ENCODE assay signal across 16 cellular contexts in the genomic region with DNA sequence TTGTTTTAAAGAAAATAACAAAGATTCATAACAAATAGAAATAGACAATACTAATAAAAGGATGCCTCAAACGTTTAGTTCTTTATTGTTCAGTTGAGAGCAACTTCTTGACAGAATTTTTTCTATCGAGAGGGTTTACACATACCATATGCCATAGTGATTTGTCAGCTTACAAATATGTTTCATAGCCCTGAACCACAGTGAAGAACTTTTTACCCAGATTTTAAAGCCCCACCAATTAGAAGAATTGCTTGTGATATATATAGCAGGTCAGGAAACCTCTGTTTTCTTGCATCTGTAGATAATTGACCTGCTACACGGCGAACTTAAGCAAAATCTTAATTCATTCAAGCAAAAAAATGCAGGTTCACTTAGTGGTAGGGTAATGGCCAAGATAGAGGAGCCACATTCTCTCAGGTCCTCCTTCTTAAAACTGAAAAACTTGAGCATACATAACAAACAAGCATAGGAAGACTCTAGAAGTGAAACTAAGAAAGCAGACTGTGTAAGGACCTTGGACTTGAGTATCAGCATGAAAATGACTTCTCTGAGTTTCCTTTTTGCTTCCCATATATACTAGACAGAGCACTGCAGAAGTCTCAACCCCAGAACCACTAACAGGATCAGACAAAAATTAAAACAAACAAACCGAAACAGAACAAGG. TPM values are rescaled to one million over a fixed set of nuclear protein-coding genes. Genes with fewer than 3 reads are reported as not detected.
DNase-seq lines count a peak whose midpoint lies in the region; ATAC-seq, FAIRE-seq and TF ChIP-seq lines count a peak whose summit lies in the region.
"Had no signal": no experiment of that assay in that cellular context is flagged by ENCODE, and none has a peak within 500 bp of the region (broad histone marks: within the 10 kb centered on the region; RNA-seq: fewer than 3 reads in every experiment).

No MANE protein-coding gene starts in this region.

- H3K9me3 Mint-ChIP-seq in T-cell = no peaks in the 10 kb centered on the region
- H3K9me3 Mint-ChIP-seq: activated T-cell treated with anti-CD3 and anti-CD28 coated beads, Interleukin-2, amount 50 U/mL, for 72 hours had no signal

- H3K79me2 ChIP-seq in H1 (ENCODE audit: control insufficient read depth in 1 of 2, insufficient read depth in 2 of 2, low read length in 2 of 2) (no peaks in the 10 kb centered on the region), mesendoderm (ENCODE audit: control insufficient read depth, insufficient read depth, low read length) (no peaks in the 10 kb centered on the region)

- H3K36me3 ChIP-seq in H1 (ENCODE audit: control insufficient read depth in 2 of 4, insufficient read depth in 4 of 4, low read length in 3 of 4) (no peaks in the 10 kb centered on the region), mesendoderm (ENCODE audit: control insufficient read depth, insufficient read depth, low read length) (no peaks in the 10 kb centered on the region)
- H3K36me3 ChIP-seq: right lobe of liver had no signal

- no peaks in the 10 kb centered on the region for H3K36me3 Mint-ChIP-seq in T-cell

- no peak for TF ChIP-seq RAD21 in H1 (IDR thresholded peaks at IDR 0.05 in 1 of 2, conservative IDR thresholded peaks at IDR 0.05 in 1 of 2; ENCODE audit: low read depth in 2 of 2, low read length in 2 of 2)

- TF ChIP-seq CTCF in H1 (IDR thresholded peaks at IDR 0.05; ENCODE audit: control extremely low read depth in 1 of 3, insufficient read depth in 1 of 3, low read depth in 1 of 3, low read length in 3 of 3) = no peak

- H3K14ac ChIP-seq in H1 (ENCODE audit: insufficient read length) = no peak overlapping the region

- H3K27me3 ChIP-seq in H1 (replicated peaks in 1 of 4; ENCODE audit: control insufficient read depth in 3 of 4, extremely low read depth in 1 of 4, insufficient read depth in 3 of 4, low read length in 3 of 4) (no peaks in the 10 kb centered on the region), mesendoderm (ENCODE audit: insufficient read depth, low read length, poor library complexity) (no peaks in the 10 kb centered on the region)
- H3K27me3 ChIP-seq: right lobe of liver had no signal

- POLR2A ChIA-PET in H1 (lab: Charles Lee; ENCODE audit: partially characterized antibody) (no interaction called here), T-cell (lab: Charles Lee) (no interaction called here)

- H2BK15ac ChIP-seq in H1 (ENCODE audit: low read length) (no peak overlapping the region), mesendoderm (replicated peaks; ENCODE audit: low read depth) (no peak overlapping the region)

- TF ChIP-seq POLR2A in H1 (IDR thresholded peaks at IDR 0.05; ENCODE audit: control extremely low read depth in 1 of 2, low read depth in 2 of 2, low read length in 2 of 2) = no peak

- H2AFZ ChIP-seq in H1 (ENCODE audit: low read length) = peak overlapping the region; percentile 59; the same call in 1 of the 2 replicates

- H3K4me3 ChIP-seq in H1 (ENCODE audit: extremely low read depth in 1 of 4, insufficient read depth in 2 of 4, low read depth in 3 of 4, low read length in 4 of 4) = no peak overlapping the region
- no peak overlapping the region for H3K4me3 ChIP-seq in mesendoderm (ENCODE audit: low read length)
- H3K4me3 ChIP-seq: right lobe of liver had no signal

- H2BK120ac ChIP-seq in H1 (replicated peaks; ENCODE audit: low read depth, low read length) (no peak overlapping the region), mesendoderm (ENCODE audit: low read depth, low read length) (no peak overlapping the region)

- no peak overlapping the region for H3K56ac ChIP-seq in H1 (replicated peaks; ENCODE audit: insufficient read length, low read depth, low read length)
- no peak overlapping the region for H3K56ac ChIP-seq in mesendoderm (ENCODE audit: low read length)

- ATAC-seq in GM19035 (IDR thresholded peaks at IDR 0.05; ENCODE audit: unreplicated experiment) (peak; percentile 94), HG02571 (IDR thresholded peaks at IDR 0.05; ENCODE audit: unreplicated experiment) (peak; percentile 97), HG03432 (IDR thresholded peaks at IDR 0.05; ENCODE audit: unreplicated experiment) (peak; percentile 95), T-cell (replicated peaks in 1 of 4) (no peak)
- ATAC-seq: activated T-cell treated with anti-CD3 and anti-CD28 coated beads, Interleukin-2, amount 50 U/mL, for 72 hours; right lobe of liver had no signal

- no peaks in the 10 kb centered on the region for H3K27me3 Mint-ChIP-seq in T-cell

- no peaks in the 10 kb centered on the region for H3K79me1 ChIP-seq in H1 (ENCODE audit: low read depth, low read length)
- H3K79me1 ChIP-seq in mesendoderm (ENCODE audit: low read length) = no peaks in the 10 kb centered on the region

- H3K27ac ChIP-seq in H1 (ENCODE audit: low read depth, low read length) = no peak overlapping the region
- no peak overlapping the region for H3K27ac ChIP-seq in mesendoderm (ENCODE audit: low read depth, low read length)
- H3K27ac ChIP-seq: right lobe of liver had no signal

- no peak overlapping the region for H4K8ac ChIP-seq in H1 (ENCODE audit: extremely low read depth, insufficient read depth, low read length)
- H4K8ac ChIP-seq in mesendoderm (ENCODE audit: low read depth, low read length) = no peak overlapping the region

- no peak for FAIRE-seq in H1 (lab: Jason Lieb, UNC)
- FAIRE-seq: frontal cortex, G401.6 had no signal

- no peak for DNase-seq in H1 (ENCODE audit: low read depth in 1 of 2, low spot score in 2 of 2)
- DNase-seq in DMS79 treated with DMSO at 0.1 percent for 48 hours (lab: John Stamatoyannopoulos, UW) = no peak
- no peak for DNase-seq in HuH-7.5 (ENCODE audit: low spot score)
- no peak for DNase-seq in mesendoderm
- no peak for DNase-seq in T-cell
- DNase-seq: activated T-cell treated with anti-CD3 and anti-CD28 coated beads, Interleukin-2, amount 50 U/mL, for 72 hours; central memory CD4-positive, alpha-beta T cell; mammary epithelial cell; NCI-H510A; right lobe of liver; stimulated activated CD8-positive, alpha-beta memory T cell treated with anti-CD3 and anti-CD28 coated beads, Interleukin-4, amount 100 ng/mL, for 48 hours had no signal

- H4K5ac ChIP-seq in H1 (ENCODE audit: insufficient read length, low read depth, low read length) (no peak overlapping the region), mesendoderm (ENCODE audit: low read length) (no peak overlapping the region)

- no peak overlapping the region for H3K4me3 Mint-ChIP-seq in T-cell

- H3K4ac ChIP-seq in H1 (replicated peaks; ENCODE audit: insufficient read length, low read depth, low read length) = no peak overlapping the region
- H3K4ac ChIP-seq in mesendoderm (ENCODE audit: low read depth, low read length) = no peak overlapping the region

- no peaks in the 10 kb centered on the region for H3K9me3 ChIP-seq in H1 (ENCODE audit: insufficient read depth in 2 of 2, low read depth in 1 of 2, low read length in 1 of 2)
- H3K9me3 ChIP-seq: right lobe of liver had no signal

- H3K4me2 ChIP-seq in H1 (ENCODE audit: insufficient read depth in 1 of 2, low read depth in 2 of 2, low read length in 2 of 2) (no peak overlapping the region), mesendoderm (ENCODE audit: low read length) (no peak overlapping the region)

- no peak overlapping the region for H2BK5ac ChIP-seq in H1 (ENCODE audit: low read depth, low read length)
- H2BK5ac ChIP-seq in mesendoderm (ENCODE audit: low read length) = no peak overlapping the region

- H3K23ac ChIP-seq in H1 (ENCODE audit: insufficient read length) = no peak overlapping the region
- no peak overlapping the region for H3K23ac ChIP-seq in mesendoderm (ENCODE audit: low read length)

- H2BK12ac ChIP-seq in H1 (ENCODE audit: low read depth, low read length) = no peak overlapping the region

- 88% methylated on average over 5 of the region's 5 CpGs; no CpG with 5 or more reads in 1 of the 2 experiments for WGBS in H1 (ENCODE audit: extremely low coverage in 1 of 2, insufficient coverage in 1 of 2, insufficient read length in 1 of 2, insufficient replicate concordance in 2 of 2, low coverage in 1 of 2, low lambda C conversion rate in 2 of 2, missing lambda C conversion rate in 1 of 2), 2 experiments
- WGBS in mesendoderm (ENCODE audit: extremely low coverage, insufficient coverage, low lambda C conversion rate) = no CpG with 5 or more reads among the region's 5 CpGs

- H3K18ac ChIP-seq in H1 (ENCODE audit: extremely low read depth, low read length) (no peak overlapping the region), mesendoderm (ENCODE audit: low read length) (no peak overlapping the region)

- H2AK5ac ChIP-seq in H1 (ENCODE audit: low read depth, low read length) (no peak overlapping the region), mesendoderm (ENCODE audit: low read length) (no peak overlapping the region)

- no peak for TF ChIP-seq EP300 in H1 (IDR thresholded peaks at IDR 0.05; ENCODE audit: borderline replicate concordance in 1 of 2, low read depth in 2 of 2, low read length in 2 of 2)

- H3K9ac ChIP-seq in H1 (replicated peaks in 1 of 4; ENCODE audit: extremely low read depth in 1 of 4, low read depth in 3 of 4, low read length in 3 of 4) = no peak overlapping the region
- H3K9ac ChIP-seq in mesendoderm (ENCODE audit: low read length) = no peak overlapping the region

- no peaks in the 10 kb centered on the region for H4K20me1 ChIP-seq in H1 (replicated peaks in 1 of 2; ENCODE audit: control insufficient read depth in 1 of 2, insufficient read depth in 2 of 2, low read length in 2 of 2)

- H4K91ac ChIP-seq in H1 (replicated peaks; ENCODE audit: insufficient read length, low read length) = no peak overlapping the region

- no peak overlapping the region for H2BK20ac ChIP-seq in H1 (ENCODE audit: low read length)

- no peaks in the 10 kb centered on the region for H3K4me1 Mint-ChIP-seq in T-cell

- CTCF ChIA-PET in H1 (lab: Charles Lee; ENCODE audit: partially characterized antibody) = no interaction called here
- CTCF ChIA-PET in T-cell (lab: Charles Lee) = interaction anchor here in 1 of 2 donors (0.6 kb wide), 1 partner anchor 1072 kb away, joined by 3 read pairs; no protein-coding TSS in a partner anchor

- H3K23me2 ChIP-seq in H1 (ENCODE audit: low read depth, low read length) = no peaks in the 10 kb centered on the region

- H3K4me1 ChIP-seq in H1 (replicated peaks in 1 of 4; ENCODE audit: control insufficient read depth in 3 of 4, insufficient read depth in 4 of 4, low read length in 3 of 4) (no peaks in the 10 kb centered on the region), mesendoderm (ENCODE audit: control insufficient read depth, low read depth, low read length) (no peaks in the 10 kb centered on the region)
- H3K4me1 ChIP-seq: right lobe of liver had no signal

- H3K27ac Mint-ChIP-seq in T-cell = no peak overlapping the region
- H3K27ac Mint-ChIP-seq: activated T-cell treated with anti-CD3 and anti-CD28 coated beads, Interleukin-2, amount 50 U/mL, for 72 hours had no signal

RNA-seq across cellular contexts. Expression of gene CRISP1, which starts 39.5 kb away (rescaled TPM):
- not detected in 2 replicates for total RNA-seq in H1 (2021; fragmentation: NEBNext Ultra II Directional; extraction: Animal tissue kit (Norgen Biotek cat#: 25700))
- polyA plus RNA-seq in H1 (2011; rRNA removed) = not detected in 2 replicates
- not detected for polyA plus RNA-seq in H1 (2011; cell fraction: cytosol; rRNA removed)
- polyA plus RNA-seq in H1 (2011; cell fraction: nucleus; rRNA removed) = not detected
- polyA plus RNA-seq in H1 (2012, experiment 1 of 2) = not detected in 4 replicates
- not detected for polyA plus RNA-seq in H1 (2012, experiment 2 of 2)
- not detected for polyA plus RNA-seq in H1 (2013, experiment 1 of 2)
- polyA plus RNA-seq in H1 (2013, experiment 2 of 2) = not detected
- polyA minus RNA-seq in H1 (2011; rRNA and poly(A)+ RNA removed) = not detected in 2 replicates
- polyA minus RNA-seq in H1 (2011; cell fraction: cytosol; rRNA and poly(A)+ RNA removed) = not detected
- polyA minus RNA-seq in H1 (2011; cell fraction: nucleus; rRNA and poly(A)+ RNA removed) = not detected
- polyA plus RNA-seq in mesendoderm (2013, experiment 1 of 2) = not detected
- polyA plus RNA-seq in mesendoderm (2013, experiment 2 of 2) = not detected
- total RNA-seq in T-cell = not detected
- total RNA-seq: activated T-cell treated with anti-CD3 and anti-CD28 coated beads, Interleukin-2, amount 50 U/mL, for 72 hours; frontal cortex; mammary epithelial cell; right lobe of liver had no signal
- polyA plus RNA-seq: mammary epithelial cell had no signal

RNA-seq across cellular contexts. Expression of gene PGK2, which starts 39.8 kb away (rescaled TPM):
- not detected in 2 replicates for total RNA-seq in H1 (2021; fragmentation: NEBNext Ultra II Directional; extraction: Animal tissue kit (Norgen Biotek cat#: 25700))
- not detected in 2 replicates for polyA plus RNA-seq in H1 (2011; rRNA removed)
- not detected for polyA plus RNA-seq in H1 (2011; cell fraction: cytosol; rRNA removed)
- not detected for polyA plus RNA-seq in H1 (2011; cell fraction: nucleus; rRNA removed)
- polyA plus RNA-seq in H1 (2012, experiment 1 of 2) = not detected in 4 replicates
- not detected for polyA plus RNA-seq in H1 (2012, experiment 2 of 2)
- polyA plus RNA-seq in H1 (2013, experiment 1 of 2) = not detected
- not detected for polyA plus RNA-seq in H1 (2013, experiment 2 of 2)
- polyA minus RNA-seq in H1 (2011; rRNA and poly(A)+ RNA removed) = not detected in 2 replicates
- not detected for polyA minus RNA-seq in H1 (2011; cell fraction: cytosol; rRNA and poly(A)+ RNA removed)
- polyA minus RNA-seq in H1 (2011; cell fraction: nucleus; rRNA and poly(A)+ RNA removed) = not detected
- polyA plus RNA-seq in mesendoderm (2013, experiment 1 of 2) = not detected
- not detected for polyA plus RNA-seq in mesendoderm (2013, experiment 2 of 2)
- not detected for total RNA-seq in T-cell
- total RNA-seq: activated T-cell treated with anti-CD3 and anti-CD28 coated beads, Interleukin-2, amount 50 U/mL, for 72 hours; frontal cortex; mammary epithelial cell; right lobe of liver had no signal
- polyA plus RNA-seq: mammary epithelial cell had no signal

Comparison
In these comparisons a context has a peak if more than half of its experiments do, and no peak if none do; other contexts are left out.
1. ATAC-seq: peak in GM19035 (single experiment), HG02571 (single experiment) and HG03432 (single experiment); none in T-cell (0 of 4).